ENCODE assay signal across 10 cellular contexts in the genomic region with DNA sequence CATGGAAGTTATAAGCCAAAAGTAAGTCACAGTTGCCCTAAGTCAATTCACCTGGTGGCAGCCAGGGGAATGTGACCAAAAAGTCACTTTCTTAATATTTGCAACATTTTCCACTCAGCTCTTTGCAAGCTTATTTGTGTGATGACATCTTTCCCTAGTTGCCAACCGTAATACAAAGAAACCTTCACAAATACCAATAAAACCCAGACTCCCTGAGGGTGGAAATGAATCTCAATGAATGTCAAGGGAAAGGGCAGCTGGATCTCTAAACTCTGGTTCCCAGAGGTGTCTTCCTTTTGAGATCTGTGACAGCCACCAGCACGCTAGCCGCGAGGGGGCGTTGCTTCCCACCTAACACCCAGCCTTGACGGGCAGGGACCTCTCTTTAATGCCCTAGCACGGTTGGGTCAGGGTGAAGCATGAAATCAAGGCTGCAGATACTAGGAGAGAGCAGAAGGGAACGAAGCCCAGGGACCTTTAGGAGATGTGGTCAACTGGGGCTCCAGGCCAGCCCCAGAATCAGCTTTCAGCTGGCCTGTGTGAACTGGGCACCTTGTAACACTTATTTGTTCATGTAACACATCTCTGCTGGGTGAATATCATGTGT.
DNase-seq lines count a peak whose midpoint lies in the region; ATAC-seq, FAIRE-seq and TF ChIP-seq lines count a peak whose summit lies in the region.
"Had no signal": no experiment of that assay in that cellular context is flagged by ENCODE, and none has a peak within 500 bp of the region (broad histone marks: within the 10 kb centered on the region; RNA-seq: fewer than 3 reads in every experiment).

No MANE protein-coding gene starts in this region.

- H3K36me3 Mint-ChIP-seq in neural crest cell (ENCODE audit: low read depth), result no peaks in the 10 kb centered on the region
- H3K36me3 Mint-ChIP-seq: activated naive CD8-positive, alpha-beta T cell had no signal

- H3K4me3 ChIP-seq in WERI-Rb-1 (ENCODE audit: low read depth, low read length) (no peak overlapping the region), endothelial cell of umbilical vein (replicated peaks in 1 of 3; ENCODE audit: insufficient read depth in 1 of 3, low read depth in 1 of 3, low read length in 3 of 3) (no peak overlapping the region)
- H3K4me3 ChIP-seq: BLaER1 had no signal

- H3K27ac ChIP-seq in WERI-Rb-1 (no peak overlapping the region), endothelial cell of umbilical vein (ENCODE audit: insufficient read depth, low read depth, low read length) (no peak overlapping the region)
- H3K27ac ChIP-seq: BLaER1 had no signal

- DNase-seq in NCI-H1092 treated with DMSO at 0.1 percent for 48 hours (lab: John Stamatoyannopoulos, UW) (peak; percentile 42), NCI-H1092 (lab: John Stamatoyannopoulos, UW) (no peak), HK-2 (ENCODE audit: unreplicated experiment) (peak; percentile 69), WERI-Rb-1 (peak; percentile 42), endothelial cell of umbilical vein (ENCODE audit: low read depth, low spot score) (peak; percentile 80), neural crest cell (ENCODE audit: low read depth, low spot score) (peak; percentile 57)
- DNase-seq in NK-92 treated with Interleukin-12 subunit alpha and Interleukin-12 subunit beta, amount 100 ng/mL, for 24 hours (lab: John Stamatoyannopoulos, UW), result no peak

- H3K27ac Mint-ChIP-seq in neural crest cell (ENCODE audit: unreplicated experiment), result no peak overlapping the region
- H3K27ac Mint-ChIP-seq: activated naive CD8-positive, alpha-beta T cell had no signal

- FAIRE-seq in endothelial cell of umbilical vein (lab: Jason Lieb, UNC), result peak; percentile 92

- no peak overlapping the region for H3K4me3 Mint-ChIP-seq in neural crest cell
- H3K4me3 Mint-ChIP-seq: activated naive CD8-positive, alpha-beta T cell had no signal

- ATAC-seq in GM19023 (IDR thresholded peaks at IDR 0.05; ENCODE audit: unreplicated experiment), result no peak

- dilution Hi-C loops in endothelial cell of umbilical vein (cut with MboI; ENCODE audit: extremely low pct_ligation_motif_present, low sequenced_read_pairs), result no loop called here

- TF ChIP-seq CTCF in WERI-Rb-1 (IDR thresholded peaks at IDR 0.05; ENCODE audit: low read depth, low read length) (peak; percentile 71), endothelial cell of umbilical vein (IDR thresholded peaks at IDR 0.05; ENCODE audit: extremely low read depth in 1 of 2, insufficient read depth in 1 of 2, low read depth in 1 of 2, low read length in 2 of 2) (peak; percentile 88 to 95), neural crest cell (conservative IDR thresholded peaks at IDR 0.05) (peak; percentile 55)

- H3K4me2 ChIP-seq in endothelial cell of umbilical vein (ENCODE audit: insufficient read depth, low read length), result no peak overlapping the region
- H3K4me2 ChIP-seq: BLaER1 had no signal

- TF ChIP-seq POLR2A in endothelial cell of umbilical vein (IDR thresholded peaks at IDR 0.05; ENCODE audit: low read depth, low read length), result no peak

- POLR2A ChIA-PET in endothelial cell of umbilical vein (lab: Charles Lee), result no interaction called here

- no peaks in the 10 kb centered on the region for H3K4me1 Mint-ChIP-seq in neural crest cell

- no peak overlapping the region for H2AFZ ChIP-seq in endothelial cell of umbilical vein (ENCODE audit: low read depth, low read length)

- H4K20me1 ChIP-seq in endothelial cell of umbilical vein (replicated peaks; ENCODE audit: control insufficient read depth, extremely low read depth, insufficient read depth, low read length), result no peaks in the 10 kb centered on the region
- H4K20me1 ChIP-seq: BLaER1 had no signal

- H3K27me3 ChIP-seq in WERI-Rb-1 (ENCODE audit: insufficient read depth, low read depth, severe bottlenecking) (no peaks in the 10 kb centered on the region), endothelial cell of umbilical vein (ENCODE audit: control insufficient read depth in 2 of 2, insufficient read depth in 2 of 2, low read length in 2 of 2) (no peaks in the 10 kb centered on the region)
- H3K27me3 ChIP-seq: BLaER1 had no signal

- intact Hi-C loops in endothelial cell of umbilical vein (cut with micrococcal nuclease), result loop anchor here (1.0 to 10.0 kb wide), 4 partner anchors 24 to 810 kb away; a partner anchor contains a TSS

- H3K9me3 Mint-ChIP-seq in neural crest cell, result no peaks in the 10 kb centered on the region

- CTCF ChIA-PET in endothelial cell of umbilical vein (lab: Charles Lee), result interaction anchor here (0.6 to 11.4 kb wide), 35 partner anchors 8 to 849 kb away, joined by 3 to 218 read pairs (median 5); a partner anchor contains a TSS

- H3K27me3 Mint-ChIP-seq in neural crest cell (ENCODE audit: low read depth), result no peaks in the 10 kb centered on the region

- no TSS peak for BruUV-seq in endothelial cell of umbilical vein (replicated peaks; lab: Mats Ljungman, UMichigan)

- H3K9me3 ChIP-seq in WERI-Rb-1 (ENCODE audit: severe bottlenecking), result no peaks in the 10 kb centered on the region
- H3K9me3 ChIP-seq in endothelial cell of umbilical vein (replicated peaks; ENCODE audit: control insufficient read depth, insufficient read depth, low read length), result no peaks in the 10 kb centered on the region

- no peak overlapping the region for H3K9ac ChIP-seq in endothelial cell of umbilical vein (replicated peaks; ENCODE audit: extremely low read depth, insufficient read depth, low read length)
- H3K9ac ChIP-seq: BLaER1 had no signal

- no peaks in the 10 kb centered on the region for H3K9me1 ChIP-seq in endothelial cell of umbilical vein (replicated peaks; ENCODE audit: control insufficient read depth, extremely low read depth, insufficient read depth, low read length)

- no peaks in the 10 kb centered on the region for H3K4me1 ChIP-seq in endothelial cell of umbilical vein (ENCODE audit: control insufficient read depth, extremely low read depth, insufficient read depth, low read length)
- H3K4me1 ChIP-seq: BLaER1 had no signal

- H3K36me3 ChIP-seq in WERI-Rb-1 (no peaks in the 10 kb centered on the region), endothelial cell of umbilical vein (ENCODE audit: control insufficient read depth in 2 of 2, extremely low read depth in 1 of 2, insufficient read depth in 2 of 2, low read length in 2 of 2) (no peaks in the 10 kb centered on the region)
- H3K36me3 ChIP-seq: BLaER1 had no signal

- H3K79me2 ChIP-seq in endothelial cell of umbilical vein (ENCODE audit: control insufficient read depth, insufficient read depth, low read length), result no peaks in the 10 kb centered on the region

TF ChIP-seq in endothelial cell of umbilical vein, 7 proteins besides CTCF, POLR2A, EP300 and RAD21:
- no peak for TF ChIP-seq MYC (IDR thresholded peaks at IDR 0.05; ENCODE audit: low read depth, low read length)
- TF ChIP-seq, protein P1, sequence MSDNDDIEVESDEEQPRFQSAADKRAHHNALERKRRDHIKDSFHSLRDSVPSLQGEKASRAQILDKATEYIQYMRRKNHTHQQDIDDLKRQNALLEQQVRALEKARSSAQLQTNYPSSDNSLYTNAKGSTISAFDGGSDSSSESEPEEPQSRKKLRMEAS (IDR thresholded peaks at IDR 0.05; ENCODE audit: insufficient read depth, insufficient read length), result no peak
- TF ChIP-seq GATA2 (IDR thresholded peaks at IDR 0.05; ENCODE audit: insufficient read depth, insufficient read length, low read depth, low read length), result no peak
- no peak for TF ChIP-seq POLR2AphosphoS5 (IDR thresholded peaks at IDR 0.05; ENCODE audit: insufficient read depth, low read depth, low read length)
- no peak for TF ChIP-seq FOS (IDR thresholded peaks at IDR 0.05; ENCODE audit: borderline replicate concordance, insufficient read depth, low read length)
- TF ChIP-seq JUN (IDR thresholded peaks at IDR 0.05; ENCODE audit: borderline replicate concordance, insufficient read depth, insufficient read length, low read depth), result no peak
- no peak for TF ChIP-seq EZH2 (IDR thresholded peaks at IDR 0.05; ENCODE audit: borderline replicate concordance, low read depth, low read length, severe bottlenecking)

Comparison
In these comparisons a context has a peak if more than half of its experiments do, and no peak if none do; other contexts are left out.
1. DNase-seq: peak in NCI-H1092 treated with DMSO at 0.1 percent for 48 hours (single experiment), HK-2 (single experiment), WERI-Rb-1 (single experiment), endothelial cell of umbilical vein (single experiment) and neural crest cell (single experiment); none in NCI-H1092 (single experiment) and NK-92 treated with Interleukin-12 subunit alpha and Interleukin-12 subunit beta, amount 100 ng/mL, for 24 hours (single experiment).
2. Peak in every context shown above with its lines, with median percentiles within 50 percentile points of each other: CTCF ChIP-seq.